ENCODE assay signal across 18 cellular contexts in the genomic region with DNA sequence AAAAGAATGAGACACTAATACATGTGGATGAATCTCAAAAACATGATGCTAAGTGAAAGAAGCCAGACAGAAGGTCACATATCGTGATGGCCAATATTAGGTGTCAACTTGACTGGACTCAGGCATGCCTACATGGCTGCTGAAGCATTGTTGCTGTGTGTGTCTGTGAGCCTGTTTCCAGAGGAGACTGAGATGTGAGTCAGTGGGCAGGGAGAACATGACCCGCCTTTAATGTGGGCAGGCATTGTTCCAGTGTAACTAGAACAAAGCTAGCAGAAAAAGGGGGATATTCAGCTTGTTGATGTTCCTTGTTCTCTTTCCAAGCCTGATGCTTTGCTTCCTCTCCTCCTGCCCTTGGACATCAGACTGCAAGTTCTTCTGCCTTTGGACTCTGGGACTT. TPM values are rescaled to one million over a fixed set of nuclear protein-coding genes. Genes with fewer than 3 reads are reported as not detected.
DNase-seq lines count a peak whose midpoint lies in the region; ATAC-seq and TF ChIP-seq lines count a peak whose summit lies in the region.
"Had no signal": no experiment of that assay in that cellular context is flagged by ENCODE, and none has a peak within 500 bp of the region (broad histone marks: within the 10 kb centered on the region; RNA-seq: fewer than 3 reads in every experiment).

No MANE protein-coding gene starts in this region.

- ATAC-seq in foreskin keratinocyte (peak; percentile 61), thoracic aorta (ENCODE audit: insufficient number of reproducible peaks, low FRiP score, low read depth) (peak; percentile 21), aorta (ENCODE audit: low FRiP score) (no peak)
- ATAC-seq: activated naive CD4-positive, alpha-beta T cell treated with anti-CD3 and anti-CD28 coated beads, Interleukin-2, amount 50 U/mL, for 72 hours; left ventricle myocardium superior; natural killer cell had no signal

- no peak overlapping the region for H3K4me3 Mint-ChIP-seq in MCF 10A (ENCODE audit: unreplicated experiment)
- H3K4me3 Mint-ChIP-seq: CD4-positive, alpha-beta memory T cell; natural killer cell had no signal

- no peaks in the 10 kb centered on the region for H3K36me3 ChIP-seq in breast epithelium
- H3K36me3 ChIP-seq in brain microvascular endothelial cell (replicated peaks): no peaks in the 10 kb centered on the region
- H3K36me3 ChIP-seq in thoracic aorta: no peaks in the 10 kb centered on the region
- H3K36me3 ChIP-seq in aorta (ENCODE audit: control insufficient read depth in 1 of 2, insufficient read depth in 2 of 2, low read length in 1 of 2): no peaks in the 10 kb centered on the region
- no peaks in the 10 kb centered on the region for H3K36me3 ChIP-seq in HAP-1 (replicated peaks)
- H3K36me3 ChIP-seq: colonic mucosa had no signal

- peak overlapping the region; percentile 35 for H3K27ac Mint-ChIP-seq in MCF 10A (ENCODE audit: low read depth, unreplicated experiment)
- H3K27ac Mint-ChIP-seq: activated naive CD4-positive, alpha-beta T cell treated with anti-CD3 and anti-CD28 coated beads, Interleukin-2, amount 50 U/mL, for 72 hours; CD4-positive, alpha-beta memory T cell had no signal

- CTCF ChIA-PET in MCF 10A (lab: Yijun Ruan, JAX): interaction anchor here (0.6 to 8.1 kb wide), 4 partner anchors 138 to 242 kb away, joined by 3 to 109 read pairs (median 28); no protein-coding TSS in a partner anchor

- POLR2A ChIA-PET in MCF 10A (lab: Yijun Ruan, JAX): interaction anchor here (0.5 to 1.2 kb wide), 2 partner anchors 21 to 261 kb away, joined by 3 to 6 read pairs; no protein-coding TSS in a partner anchor

- in situ Hi-C loops in brain microvascular endothelial cell (cut with HindIII; ENCODE audit: low pct_ligation_motif_present, low sequenced_read_pairs): no loop called here
- in situ Hi-C loops in HAP-1 (cut with MboI; ENCODE audit: low sequenced_read_pairs): no loop called here

- BruUV-seq in MCF 10A (replicated peaks; lab: Mats Ljungman, UMichigan): no TSS peak

- no peaks in the 10 kb centered on the region for H3K27me3 Mint-ChIP-seq in MCF 10A (ENCODE audit: insufficient read depth, unreplicated experiment)
- H3K27me3 Mint-ChIP-seq: CD4-positive, alpha-beta memory T cell had no signal

- H3K27ac ChIP-seq in breast epithelium: no peak overlapping the region
- peak overlapping the region; percentile 1 for H3K27ac ChIP-seq in brain microvascular endothelial cell
- H3K27ac ChIP-seq in foreskin keratinocyte: no peak overlapping the region
- no peak overlapping the region for H3K27ac ChIP-seq in thoracic aorta
- no peak overlapping the region for H3K27ac ChIP-seq in aorta (ENCODE audit: low read depth in 1 of 2, low read length in 2 of 2)
- H3K27ac ChIP-seq: colonic mucosa, suprapubic skin had no signal

- H3K9me3 ChIP-seq in breast epithelium (no peaks in the 10 kb centered on the region), thoracic aorta (no peaks in the 10 kb centered on the region), aorta (ENCODE audit: control insufficient read depth, low read length) (no peaks in the 10 kb centered on the region), HAP-1 (no peaks in the 10 kb centered on the region)
- H3K9me3 ChIP-seq: colonic mucosa, suprapubic skin had no signal

- peak; percentile 36 for DNase-seq in MCF 10A (ENCODE audit: unreplicated experiment)
- DNase-seq in breast epithelium (ENCODE audit: low spot score in 2 of 2): no peak
- DNase-seq in brain microvascular endothelial cell: peak; percentile 83
- DNase-seq in foreskin keratinocyte: peak in 1 of 2 donors; percentile 66
- no peak for DNase-seq in thoracic aorta (ENCODE audit: low spot score)
- no peak for DNase-seq in NCI-H2081 treated with DMSO at 0.1 percent for 48 hours (lab: John Stamatoyannopoulos, UW)
- DNase-seq in aorta: no peak
- DNase-seq in HAP-1 (ENCODE audit: low spot score in 2 of 2): no peak
- DNase-seq: activated CD4-positive, alpha-beta T cell treated with anti-CD3 and anti-CD28 coated beads for 4 hours; CD4-positive, alpha-beta memory T cell; colonic mucosa; erythroblast; left ventricle myocardium superior; natural killer cell; SHP77 treated with DMSO at 0.1 percent for 48 hours; T-helper 9 cell had no signal

- no peaks in the 10 kb centered on the region for H3K27me3 ChIP-seq in breast epithelium
- no peaks in the 10 kb centered on the region for H3K27me3 ChIP-seq in brain microvascular endothelial cell (replicated peaks)
- H3K27me3 ChIP-seq in foreskin keratinocyte: no peaks in the 10 kb centered on the region
- H3K27me3 ChIP-seq in thoracic aorta (replicated peaks; ENCODE audit: insufficient read depth): no peaks in the 10 kb centered on the region
- no peaks in the 10 kb centered on the region for H3K27me3 ChIP-seq in aorta (ENCODE audit: control insufficient read depth in 1 of 2, insufficient read depth in 2 of 2, low read length in 1 of 2)
- H3K27me3 ChIP-seq in HAP-1 (ENCODE audit: low read depth): no peaks in the 10 kb centered on the region
- H3K27me3 ChIP-seq: colonic mucosa, suprapubic skin had no signal

- intact Hi-C loops in MCF 10A (cut with micrococcal nuclease) (no loop called here), breast epithelium (cut with DNase I; ENCODE audit: low total_unique reads) (loop anchor here (10.0 kb wide), 1 partner anchor 191 kb away; no protein-coding TSS in a partner anchor), aorta (cut with DNase I) (loop anchor here (5.0 kb wide), 2 partner anchors 193 to 243 kb away; no protein-coding TSS in a partner anchor)

- H3K4me1 Mint-ChIP-seq in MCF 10A (ENCODE audit: insufficient read depth, unreplicated experiment): peaks cover 12% of the 10 kb centered on the region

- H3K4me3 ChIP-seq in breast epithelium: no peak overlapping the region
- no peak overlapping the region for H3K4me3 ChIP-seq in brain microvascular endothelial cell (ENCODE audit: low read depth, low read length)
- H3K4me3 ChIP-seq in thoracic aorta: no peak overlapping the region
- no peak overlapping the region for H3K4me3 ChIP-seq in aorta (ENCODE audit: low read length in 2 of 2)
- H3K4me3 ChIP-seq in HAP-1: no peak overlapping the region
- H3K4me3 ChIP-seq: colonic mucosa, suprapubic skin had no signal

- TF ChIP-seq POLR2A in breast epithelium (IDR thresholded peaks at IDR 0.05): no peak

- peaks cover 29% of the 10 kb centered on the region for H3K36me3 Mint-ChIP-seq in MCF 10A (ENCODE audit: insufficient read depth, unreplicated experiment)
- H3K36me3 Mint-ChIP-seq: activated naive CD4-positive, alpha-beta T cell treated with anti-CD3 and anti-CD28 coated beads, Interleukin-2, amount 50 U/mL, for 72 hours; natural killer cell had no signal

- H3K4me1 ChIP-seq in breast epithelium (no peaks in the 10 kb centered on the region), foreskin keratinocyte (peaks cover 13% of the 10 kb centered on the region), thoracic aorta (ENCODE audit: control insufficient read depth in 1 of 2, low read depth in 2 of 2) (peaks cover 3 to 8% of the 10 kb centered on the region in 2 donors), aorta (ENCODE audit: control insufficient read depth in 1 of 2, insufficient read depth in 2 of 2, low read length in 2 of 2) (no peaks in the 10 kb centered on the region), HAP-1 (peaks cover 7% of the 10 kb centered on the region)
- H3K4me1 ChIP-seq: colonic mucosa, suprapubic skin had no signal

- whole genome bisulfite sequencing in aorta, 2 donors: 65 to 66% methylated on average over 2 of the region's 2 CpGs

- no peaks in the 10 kb centered on the region for H3K9me3 Mint-ChIP-seq in MCF 10A (ENCODE audit: unreplicated experiment)
- H3K9me3 Mint-ChIP-seq: activated naive CD4-positive, alpha-beta T cell treated with anti-CD3 and anti-CD28 coated beads, Interleukin-2, amount 50 U/mL, for 72 hours; CD4-positive, alpha-beta memory T cell; natural killer cell had no signal

- TF ChIP-seq CTCF in MCF 10A (IDR thresholded peaks at IDR 0.05; ENCODE audit: unreplicated experiment): no peak
- no peak for TF ChIP-seq CTCF in breast epithelium (IDR thresholded peaks at IDR 0.05)
- TF ChIP-seq CTCF in brain microvascular endothelial cell (IDR thresholded peaks at IDR 0.05; ENCODE audit: low read depth, low read length, missing control alignments): no peak
- TF ChIP-seq CTCF in foreskin keratinocyte (conservative IDR thresholded peaks at IDR 0.05): no peak
- no peak for TF ChIP-seq CTCF in thoracic aorta (IDR thresholded peaks at IDR 0.05)

RNA-seq across cellular contexts. Expression of a gene that starts 47.6 kb away (rescaled TPM):
- total RNA-seq in MCF 10A (2022) (37.7 and 42.5 TPM in 2 replicates), breast epithelium (10 to 100 TPM; 40.4 to 45.0 (median 43.3) TPM), foreskin keratinocyte (21.3 and 23.5 TPM in 2 replicates), thoracic aorta (10 to 100 TPM; 37.6 to 42.0 TPM), aorta (10 to 100 TPM; 47.3 to 56.9 TPM)
- polyA plus RNA-seq in foreskin keratinocyte (9.5 and 9.8 TPM in 2 replicates), aorta (10 to 100 TPM; 18.9 to 39.8 TPM)

Comparison
In these comparisons a context has a peak if more than half of its experiments do, and no peak if none do; other contexts are left out.
1. DNase-seq: peak in MCF 10A (single experiment) and brain microvascular endothelial cell (single experiment); none in breast epithelium (0 of 2), thoracic aorta (single experiment), NCI-H2081 treated with DMSO at 0.1 percent for 48 hours (single experiment), aorta (0 of 2) and HAP-1 (0 of 2).